Comparison of ENCODE assay signal across 1 cellular context in the genomic region with DNA sequence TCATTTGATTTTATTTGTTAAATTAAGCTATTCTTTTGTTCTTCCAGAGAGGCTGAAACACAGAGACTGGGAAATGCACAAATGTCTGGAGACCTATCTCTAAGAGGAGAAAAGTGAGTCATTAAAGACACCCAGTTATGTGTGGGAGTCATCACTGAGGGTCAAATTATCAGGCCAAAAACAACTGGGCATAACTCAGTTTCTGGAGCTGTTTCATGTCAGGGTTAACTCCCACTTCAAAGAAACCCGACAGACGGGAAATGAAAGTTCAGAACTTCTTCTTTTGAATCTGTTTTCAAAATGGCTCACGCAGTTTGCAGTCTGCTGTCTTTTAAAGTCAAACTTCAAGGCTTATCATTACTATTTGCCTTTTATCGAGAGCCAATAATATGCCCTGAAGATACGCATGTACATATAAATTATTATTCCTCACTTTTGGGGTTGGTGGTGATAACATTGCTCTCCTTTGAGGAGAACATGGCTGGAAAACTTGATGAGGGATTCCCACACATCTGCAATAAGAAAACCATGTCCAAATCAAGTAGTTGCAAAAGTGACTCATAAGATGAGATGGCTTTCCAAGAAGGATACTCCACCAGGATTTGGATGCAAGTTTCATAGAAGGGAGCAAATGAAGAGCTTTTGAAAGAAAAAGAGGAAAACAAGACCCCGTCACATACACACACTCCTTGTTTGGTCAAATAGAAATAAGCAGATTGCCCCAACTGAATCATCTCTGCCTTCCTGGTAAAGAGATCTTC.
TF ChIP-seq lines count a peak whose summit lies in the region.

No MANE protein-coding gene starts in this region.

TF ChIP-seq in GM12878, 131 proteins besides CTCF, POLR2A, EP300 and RAD21 (continued from another document):
- 0 out of 2 replicates have a peak, but pooled peaks have one; percentile 61 for TF ChIP-seq STAT3 (IDR thresholded peaks at IDR 0.05; ENCODE audit: low read depth, low read length)
- TF ChIP-seq SREBF2 (IDR thresholded peaks at IDR 0.05; ENCODE audit: low read length), result no peak
- TF ChIP-seq RAD51 (IDR thresholded peaks at IDR 0.05), result no peak
- TF ChIP-seq BCL11A (IDR thresholded peaks at IDR 0.05; ENCODE audit: low read depth, low read length), result peak; percentile 76
- TF ChIP-seq, protein P1, sequence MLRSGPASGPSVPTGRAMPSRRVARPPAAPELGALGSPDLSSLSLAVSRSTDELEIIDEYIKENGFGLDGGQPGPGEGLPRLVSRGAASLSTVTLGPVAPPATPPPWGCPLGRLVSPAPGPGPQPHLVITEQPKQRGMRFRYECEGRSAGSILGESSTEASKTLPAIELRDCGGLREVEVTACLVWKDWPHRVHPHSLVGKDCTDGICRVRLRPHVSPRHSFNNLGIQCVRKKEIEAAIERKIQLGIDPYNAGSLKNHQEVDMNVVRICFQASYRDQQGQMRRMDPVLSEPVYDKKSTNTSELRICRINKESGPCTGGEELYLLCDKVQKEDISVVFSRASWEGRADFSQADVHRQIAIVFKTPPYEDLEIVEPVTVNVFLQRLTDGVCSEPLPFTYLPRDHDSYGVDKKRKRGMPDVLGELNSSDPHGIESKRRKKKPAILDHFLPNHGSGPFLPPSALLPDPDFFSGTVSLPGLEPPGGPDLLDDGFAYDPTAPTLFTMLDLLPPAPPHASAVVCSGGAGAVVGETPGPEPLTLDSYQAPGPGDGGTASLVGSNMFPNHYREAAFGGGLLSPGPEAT (IDR thresholded peaks at IDR 0.05; ENCODE audit: low read depth), result peak; percentile 64; the same call in 1 of the 2 replicates
- peak; percentile 47; the same call in 1 of the 2 replicates for TF ChIP-seq FOXM1 (IDR thresholded peaks at IDR 0.05; ENCODE audit: low read depth, low read length)
- TF ChIP-seq NBN (IDR thresholded peaks at IDR 0.05), result 0 out of 2 replicates have a peak, but pooled peaks have one; percentile 36
- peak; percentile 32; the same call in 1 of the 2 replicates for TF ChIP-seq CREM (IDR thresholded peaks at IDR 0.05; ENCODE audit: low read depth)
- TF ChIP-seq EGR1 (IDR thresholded peaks at IDR 0.05; ENCODE audit: borderline replicate concordance in 1 of 2, low read depth in 2 of 2, low read length in 2 of 2), result 0 out of 3 replicates have a peak, but pooled peaks of 1 of the 2 experiments have one; percentile 28
- TF ChIP-seq MXI1 (IDR thresholded peaks at IDR 0.05; ENCODE audit: low read depth, low read length), result 0 out of 2 replicates have a peak, but pooled peaks have one; percentile 15
- no peak for TF ChIP-seq KDM1A (IDR thresholded peaks at IDR 0.05; ENCODE audit: borderline replicate concordance)
- TF ChIP-seq KAT2A (conservative IDR thresholded peaks at IDR 0.05; ENCODE audit: control insufficient read depth, low read depth, low read length), result no peak
- peak; percentile 37; the same call in 1 of the 2 replicates for TF ChIP-seq PAX5 (IDR thresholded peaks at IDR 0.05; ENCODE audit: borderline replicate concordance, low read depth, low read length)
